1 cellular context compared by ENCODE assay signal in the genomic region with DNA sequence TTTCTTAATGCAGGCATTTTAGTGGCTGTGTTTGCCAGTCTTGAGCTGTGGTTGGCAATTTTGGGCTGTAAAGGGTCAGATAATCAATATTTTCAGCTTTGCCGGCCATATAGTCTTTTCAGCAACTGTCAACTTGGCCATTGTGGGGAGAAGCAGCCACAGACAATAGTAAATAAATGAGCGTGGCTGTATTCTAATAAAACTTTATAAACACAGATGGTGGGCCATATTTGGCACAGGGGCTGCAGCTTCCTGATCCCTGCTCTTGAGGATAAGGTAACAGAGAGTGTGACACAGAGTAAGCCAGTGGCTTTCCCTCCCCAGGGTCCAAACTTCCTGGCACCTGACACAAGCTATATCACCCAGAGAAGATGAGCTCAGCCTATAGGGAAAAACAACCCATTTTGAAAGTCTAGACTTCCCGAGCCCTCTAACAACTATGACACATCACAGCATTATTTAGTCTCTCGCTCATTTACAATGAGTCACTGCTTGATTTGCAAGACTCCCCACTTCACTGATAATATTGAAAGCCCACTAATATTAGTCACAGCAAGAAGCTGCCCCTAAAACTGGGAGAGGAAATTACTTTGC.
TF ChIP-seq lines count a peak whose summit lies in the region.

No MANE protein-coding gene starts in this region.

TF ChIP-seq in K562, 482 proteins besides CTCF, POLR2A, EP300 and RAD21:
- TF ChIP-seq ZBTB40 (IDR thresholded peaks at IDR 0.05): peak; percentile 60; the same call in 1 of the 2 replicates
- no peak for TF ChIP-seq ZBTB40 (CRISPR knock-in tag; IDR thresholded peaks at IDR 0.05)
- TF ChIP-seq TRIM24 (IDR thresholded peaks at IDR 0.05): no peak
- no peak for TF ChIP-seq TCFL5 (CRISPR knock-in tag; conservative IDR thresholded peaks at IDR 0.05)
TF ChIP-seq in K562: peak in this region for 1.
